Comparison of ENCODE assay signal across 9 cellular contexts in genomic region chr17:68378202-68379149, GRCh38.
A peak's percentile ranks its signal among the peaks of the same experiment; 100 is the strongest.
DNase-seq lines count a peak whose midpoint lies in the region; ATAC-seq and TF ChIP-seq lines count a peak whose summit lies in the region.
"Had no signal": no experiment of that assay in that cellular context is flagged by ENCODE, and none has a peak within 500 bp of the region (broad histone marks: within the 10 kb centered on the region; RNA-seq: fewer than 3 reads in every experiment).

No MANE protein-coding gene starts in this region.

- TF ChIP-seq CTCF in RWPE1 (conservative IDR thresholded peaks at IDR 0.05; ENCODE audit: low read depth) (no peak), fibroblast of the aortic adventitia (IDR thresholded peaks at IDR 0.05; ENCODE audit: insufficient read depth, low read length) (no peak)

- POLR2A ChIA-PET in RWPE1 (lab: Yijun Ruan, JAX; ENCODE audit: low non-redundant PET), result no interaction called here

- CTCF ChIA-PET in RWPE1 (lab: Yijun Ruan, JAX), result no interaction called here

- ATAC-seq in GM21390 (IDR thresholded peaks at IDR 0.05; ENCODE audit: unreplicated experiment) (no peak), GM21515 (IDR thresholded peaks at IDR 0.05; ENCODE audit: unreplicated experiment) (no peak), GM18909 (IDR thresholded peaks at IDR 0.05; ENCODE audit: poor library complexity, unreplicated experiment) (no peak)

- peak overlapping the region; percentile 33 for H3K4me3 ChIP-seq in fibroblast of the aortic adventitia (ENCODE audit: low read depth, low read length)

- peak overlapping the region; percentile 89 for H3K27ac ChIP-seq in RWPE1

- DNase-seq in GM04503 (ENCODE audit: low read depth) (peak; percentile 96), RWPE1 (ENCODE audit: low spot score) (peak; percentile 42), fibroblast of the aortic adventitia (ENCODE audit: low read depth) (peak; percentile 94), non-pigmented ciliary epithelial cell (ENCODE audit: low read depth) (peak; percentile 61), GM19240 (ENCODE audit: insufficient read length, low spot score) (no peak)
- DNase-seq: natural killer cell had no signal
